ENCODE assay signal across 10 cellular contexts in the genomic region with DNA sequence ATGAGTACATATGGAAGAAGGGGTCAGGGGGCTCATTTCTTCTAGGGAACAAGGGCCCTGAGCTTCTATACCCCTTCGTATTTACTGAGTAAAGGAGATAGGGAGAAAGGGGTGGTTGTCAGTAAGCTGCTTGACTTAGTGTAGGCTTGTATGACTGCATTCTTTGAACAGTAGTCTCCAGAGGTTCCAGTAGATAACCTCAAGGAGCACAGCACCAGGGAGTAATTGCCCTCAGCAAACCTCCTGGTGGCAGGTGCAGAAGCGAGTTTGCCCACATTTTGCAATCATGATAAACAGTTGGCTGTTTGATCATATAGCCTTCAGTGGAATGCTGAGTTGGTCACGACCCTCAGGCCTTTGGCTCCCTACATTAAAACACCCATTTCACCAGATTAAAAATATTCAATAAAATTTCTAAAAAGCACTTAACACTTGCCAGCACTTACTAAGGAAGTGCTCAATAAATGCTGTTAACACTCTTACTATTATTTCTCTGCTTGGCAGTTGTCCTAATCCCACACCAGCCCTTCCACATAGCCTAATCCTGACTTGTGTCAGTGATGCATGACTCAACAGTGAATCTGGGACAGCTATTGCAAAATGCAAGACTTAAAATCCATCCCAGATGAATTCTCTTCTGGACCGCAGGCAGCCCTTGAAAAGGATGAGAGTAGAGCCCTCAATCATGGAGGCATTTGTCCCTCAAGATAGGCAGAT. TPM values are rescaled to one million over a fixed set of nuclear protein-coding genes. Genes with fewer than 3 reads are reported as not detected.
DNase-seq lines count a peak whose midpoint lies in the region; ATAC-seq, FAIRE-seq and TF ChIP-seq lines count a peak whose summit lies in the region.
"Had no signal": no experiment of that assay in that cellular context is flagged by ENCODE, and none has a peak within 500 bp of the region (broad histone marks: within the 10 kb centered on the region; RNA-seq: fewer than 3 reads in every experiment).

No MANE protein-coding gene starts in this region.

- peaks cover 13 to 25% (median 16%) of the 10 kb centered on the region in 4 donors for H3K4me1 Mint-ChIP-seq in CD4-positive, alpha-beta memory T cell
- peaks cover 42% of the 10 kb centered on the region for H3K4me1 Mint-ChIP-seq in stimulated activated naive CD8-positive, alpha-beta T cell treated with anti-CD3 and anti-CD28 coated beads, Interleukin-15, amount 100 ng/mL, for 72 hours

- POLR2A ChIA-PET in A549 (lab: Yijun Ruan, JAX): interaction anchor here (0.5 kb wide), 1 partner anchor 130 kb away, joined by 3 read pairs; a partner anchor contains a TSS
- POLR2A ChIA-PET in CD4-positive, alpha-beta memory T cell (lab: Charles Lee; ENCODE audit: partially characterized antibody): no interaction called here

- no peak for TF ChIP-seq CTCF in A549 (IDR thresholded peaks at IDR 0.05)
- TF ChIP-seq CTCF in left ventricle myocardium inferior (IDR thresholded peaks at IDR 0.05; ENCODE audit: borderline replicate concordance): no peak

- H3K4me3 ChIP-seq in A549 (no peak overlapping the region), left ventricle myocardium inferior (no peak overlapping the region)
- no peak overlapping the region for H3K4me3 ChIP-seq in CD4-positive, alpha-beta memory T cell (ENCODE audit: low read length in 2 of 2)

- ATAC-seq in A549 (peak in 1 of 2 experiments; percentile 42; a peak in 2 of 6 replicates), GM18861 (IDR thresholded peaks at IDR 0.05; ENCODE audit: unreplicated experiment) (no peak)
- no peak for ATAC-seq in stimulated activated naive CD8-positive, alpha-beta T cell treated with anti-CD3 and anti-CD28 coated beads, Interleukin-15, amount 100 ng/mL, for 72 hours

- peak overlapping the region in 1 of 7 donors; percentile 48 for H3K27ac Mint-ChIP-seq in CD4-positive, alpha-beta memory T cell
- no peak overlapping the region for H3K27ac Mint-ChIP-seq in stimulated activated naive CD8-positive, alpha-beta T cell treated with anti-CD3 and anti-CD28 coated beads, Interleukin-15, amount 100 ng/mL, for 72 hours

- H3K27ac ChIP-seq in A549 (peak overlapping the region; percentile 73 to 79), left ventricle myocardium inferior (replicated peaks) (peak overlapping the region; percentile 68)
- no peak overlapping the region for H3K27ac ChIP-seq in CD4-positive, alpha-beta memory T cell (ENCODE audit: low read depth, low read length)

- H3K36me3 Mint-ChIP-seq in CD4-positive, alpha-beta memory T cell: peaks cover 0 to 12% of the 10 kb centered on the region in 2 donors

- FAIRE-seq in A549 (lab: Jason Lieb, UNC): no peak

- H3K4me2 ChIP-seq in A549: peak overlapping the region; percentile 54

- H3K36me3 ChIP-seq in left ventricle myocardium inferior: no peaks in the 10 kb centered on the region
- no peaks in the 10 kb centered on the region for H3K36me3 ChIP-seq in CD4-positive, alpha-beta memory T cell (ENCODE audit: insufficient read depth, low read length)

- H3K27me3 ChIP-seq in left ventricle myocardium inferior (ENCODE audit: low read depth): no peaks in the 10 kb centered on the region
- no peaks in the 10 kb centered on the region for H3K27me3 ChIP-seq in CD4-positive, alpha-beta memory T cell (ENCODE audit: insufficient read depth, low read length)

- DNase-seq in A549 (ENCODE audit: low read depth in 1 of 2, low spot score in 1 of 2) (peak; percentile 10 to 70), HCEC 1CT (peak; percentile 94), amniotic epithelial cell (ENCODE audit: low read depth) (peak; percentile 99), left ventricle myocardium inferior (no peak), NCI-H510A treated with DMSO at 0.1 percent for 48 hours (lab: John Stamatoyannopoulos, UW) (no peak)
- DNase-seq in CD4-positive, alpha-beta memory T cell: no peak
- no peak for DNase-seq in stimulated activated naive CD8-positive, alpha-beta T cell treated with anti-CD3 and anti-CD28 coated beads, Interleukin-15, amount 100 ng/mL, for 72 hours
- DNase-seq: C1 segment of cervical spinal cord, T-helper 9 cell had no signal

- peak in 1 of 2 experiments; percentile 46; a peak in 1 of 5 replicates for TF ChIP-seq EP300 in A549 (IDR thresholded peaks at IDR 0.05)

- H3K4me1 ChIP-seq in A549 (peaks cover 41% of the 10 kb centered on the region), left ventricle myocardium inferior (peaks cover 3% of the 10 kb centered on the region)
- peaks cover 7% of the 10 kb centered on the region for H3K4me1 ChIP-seq in CD4-positive, alpha-beta memory T cell (ENCODE audit: insufficient read depth, low read length)

- no peaks in the 10 kb centered on the region for H3K27me3 Mint-ChIP-seq in CD4-positive, alpha-beta memory T cell
- H3K27me3 Mint-ChIP-seq in stimulated activated naive CD8-positive, alpha-beta T cell treated with anti-CD3 and anti-CD28 coated beads, Interleukin-15, amount 100 ng/mL, for 72 hours: no peaks in the 10 kb centered on the region

- 21% methylated on average over 4 of the region's 4 CpGs for WGBS in A549 (ENCODE audit: missing lambda C conversion rate)

- H3K9me3 ChIP-seq in A549 (no peaks in the 10 kb centered on the region), left ventricle myocardium inferior (replicated peaks) (no peaks in the 10 kb centered on the region)
- no peaks in the 10 kb centered on the region for H3K9me3 ChIP-seq in CD4-positive, alpha-beta memory T cell (ENCODE audit: control insufficient read depth in 1 of 2, low read length in 2 of 2)

- H3K4me3 Mint-ChIP-seq in CD4-positive, alpha-beta memory T cell: no peak overlapping the region
- H3K4me3 Mint-ChIP-seq in stimulated activated naive CD8-positive, alpha-beta T cell treated with anti-CD3 and anti-CD28 coated beads, Interleukin-15, amount 100 ng/mL, for 72 hours: no peak overlapping the region

- no peaks in the 10 kb centered on the region for H3K9me3 Mint-ChIP-seq in CD4-positive, alpha-beta memory T cell
- H3K9me3 Mint-ChIP-seq in stimulated activated naive CD8-positive, alpha-beta T cell treated with anti-CD3 and anti-CD28 coated beads, Interleukin-15, amount 100 ng/mL, for 72 hours: no peaks in the 10 kb centered on the region

- TF ChIP-seq RAD21 in A549 (conservative IDR thresholded peaks at IDR 0.05 in 1 of 2, IDR thresholded peaks at IDR 0.05 in 1 of 2): no peak; a peak in 1 of 5 replicates

- CTCF ChIA-PET in A549 (lab: Yijun Ruan, JAX): interaction anchor here (0.9 to 1.1 kb wide), 2 partner anchors 72 to 422 kb away, joined by 3 to 4 read pairs; no protein-coding TSS in a partner anchor
- CTCF ChIA-PET in CD4-positive, alpha-beta memory T cell (lab: Charles Lee; ENCODE audit: partially characterized antibody): no interaction called here

- intact Hi-C loops in left ventricle myocardium inferior (cut with micrococcal nuclease): no loop called here
- intact Hi-C loops in CD4-positive, alpha-beta memory T cell (cut with micrococcal nuclease): loop anchor here (10.0 kb wide), 1 partner anchor 100 kb away; no protein-coding TSS in a partner anchor

- TF ChIP-seq POLR2A in A549 (IDR thresholded peaks at IDR 0.05; ENCODE audit: low read length): no peak

TF ChIP-seq in A549, 52 proteins besides CTCF, POLR2A, EP300 and RAD21:
- TF ChIP-seq CEBPB (IDR thresholded peaks at IDR 0.05): peak; percentile 67 to 74
- no peak for TF ChIP-seq NFE2L2 (conservative IDR thresholded peaks at IDR 0.05; ENCODE audit: low read length)
- TF ChIP-seq FOSL2 (IDR thresholded peaks at IDR 0.05): 0 out of 2 replicates have a peak, but pooled peaks have one; percentile 22
- TF ChIP-seq FOSL2 (CRISPR knock-in tag; IDR thresholded peaks at IDR 0.05): no peak
- 0 out of 5 replicates have a peak, but pooled peaks of 1 of the 2 experiments have one; percentile 18 for TF ChIP-seq JUN (IDR thresholded peaks at IDR 0.05)
- TF ChIP-seq RNF2 (IDR thresholded peaks at IDR 0.05; ENCODE audit: borderline replicate concordance, low read depth): no peak
- TF ChIP-seq JUNB (IDR thresholded peaks at IDR 0.05): peak; percentile 40; the same call in 1 of the 2 replicates
- TF ChIP-seq, protein P1, sequence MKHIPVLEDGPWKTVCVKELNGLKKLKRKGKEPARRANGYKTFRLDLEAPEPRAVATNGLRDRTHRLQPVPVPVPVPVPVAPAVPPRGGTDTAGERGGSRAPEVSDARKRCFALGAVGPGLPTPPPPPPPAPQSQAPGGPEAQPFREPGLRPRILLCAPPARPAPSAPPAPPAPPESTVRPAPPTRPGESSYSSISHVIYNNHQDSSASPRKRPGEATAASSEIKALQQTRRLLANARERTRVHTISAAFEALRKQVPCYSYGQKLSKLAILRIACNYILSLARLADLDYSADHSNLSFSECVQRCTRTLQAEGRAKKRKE (CRISPR knock-in tag; IDR thresholded peaks at IDR 0.05; ENCODE audit: low read depth): no peak
- TF ChIP-seq, protein P2, sequence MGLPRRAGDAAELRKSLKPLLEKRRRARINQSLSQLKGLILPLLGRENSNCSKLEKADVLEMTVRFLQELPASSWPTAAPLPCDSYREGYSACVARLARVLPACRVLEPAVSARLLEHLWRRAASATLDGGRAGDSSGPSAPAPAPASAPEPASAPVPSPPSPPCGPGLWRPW (IDR thresholded peaks at IDR 0.05): 0 out of 2 replicates have a peak, but pooled peaks have one; percentile 23

RNA-seq across cellular contexts. Expression of a gene that starts 3.7 kb away (rescaled TPM):
- polyA plus RNA-seq in A549 (2011; rRNA removed) (18.8 and 23.4 TPM in 2 replicates), A549 (2017; fragmentation: RNase III; extraction: RNeasy Plus Mini Kit Qiagen cat#74134 plus additional on column Dnase treatment) (25.6 to 28.1 TPM (median 27.0 TPM) in 3 replicates)
- polyA plus RNA-seq in A549 (2012; cell fraction: cytosol; rRNA removed): 29.7 and 29.8 TPM in 2 replicates
- polyA plus RNA-seq in A549 (2012; cell fraction: nucleus; rRNA removed): 19.9 and 20.5 TPM in 2 replicates
- 19.1 and 19.4 TPM in 2 replicates for polyA minus RNA-seq in A549 (2011; rRNA and poly(A)+ RNA removed)
- 15.7 TPM for total RNA-seq in left ventricle myocardium inferior
- 10 to 100 TPM; 13.3 to 16.8 TPM for total RNA-seq in CD4-positive, alpha-beta memory T cell
- polyA plus RNA-seq in CD4-positive, alpha-beta memory T cell: 10 to 100 TPM; 18.6 to 19.6 TPM

RNA-seq across cellular contexts. Expression of a gene that starts 31.5 kb away (rescaled TPM):
- polyA plus RNA-seq in A549 (2011; rRNA removed) (26.5 and 28.5 TPM in 2 replicates), A549 (2017; fragmentation: RNase III; extraction: RNeasy Plus Mini Kit Qiagen cat#74134 plus additional on column Dnase treatment) (60.9 to 64.8 TPM (median 62.7 TPM) in 3 replicates)
- 57.8 and 60.2 TPM in 2 replicates for polyA plus RNA-seq in A549 (2012; cell fraction: cytosol; rRNA removed)
- 39.2 and 41.7 TPM in 2 replicates for polyA plus RNA-seq in A549 (2012; cell fraction: nucleus; rRNA removed)
- 18.8 and 21.7 TPM in 2 replicates for polyA minus RNA-seq in A549 (2011; rRNA and poly(A)+ RNA removed)
- total RNA-seq in left ventricle myocardium inferior: 30.8 TPM
- 10 to 100 TPM; 14.7 to 15.5 TPM for total RNA-seq in CD4-positive, alpha-beta memory T cell
- polyA plus RNA-seq in CD4-positive, alpha-beta memory T cell: 10 to 100 TPM; 32.5 to 36.2 TPM

Comparison
In these comparisons a context has a peak if more than half of its experiments do, and no peak if none do; other contexts are left out.
1. DNase-seq: peak in A549 (2 of 2), HCEC 1CT (single experiment) and amniotic epithelial cell (single experiment); none in left ventricle myocardium inferior (single experiment), CD4-positive, alpha-beta memory T cell (0 of 5), stimulated activated naive CD8-positive, alpha-beta T cell treated with anti-CD3 and anti-CD28 coated beads, Interleukin-15, amount 100 ng/mL, for 72 hours (0 of 2) and NCI-H510A treated with DMSO at 0.1 percent for 48 hours (single experiment).